Comparison of ENCODE assay signal across 1 cellular context in genomic region chr9:114355821-114356220, GRCh38.
TF ChIP-seq lines count a peak whose summit lies in the region.

No MANE protein-coding gene starts in this region.

TF ChIP-seq in K562, 482 proteins besides CTCF, POLR2A, EP300 and RAD21:
- TF ChIP-seq ZNF12 (CRISPR knock-in tag; IDR thresholded peaks at IDR 0.05): no peak
- TF ChIP-seq POLR2G (IDR thresholded peaks at IDR 0.05; ENCODE audit: low read depth, low read length): peak; percentile 44
